ENCODE assay signal across 8 cellular contexts in the genomic region with DNA sequence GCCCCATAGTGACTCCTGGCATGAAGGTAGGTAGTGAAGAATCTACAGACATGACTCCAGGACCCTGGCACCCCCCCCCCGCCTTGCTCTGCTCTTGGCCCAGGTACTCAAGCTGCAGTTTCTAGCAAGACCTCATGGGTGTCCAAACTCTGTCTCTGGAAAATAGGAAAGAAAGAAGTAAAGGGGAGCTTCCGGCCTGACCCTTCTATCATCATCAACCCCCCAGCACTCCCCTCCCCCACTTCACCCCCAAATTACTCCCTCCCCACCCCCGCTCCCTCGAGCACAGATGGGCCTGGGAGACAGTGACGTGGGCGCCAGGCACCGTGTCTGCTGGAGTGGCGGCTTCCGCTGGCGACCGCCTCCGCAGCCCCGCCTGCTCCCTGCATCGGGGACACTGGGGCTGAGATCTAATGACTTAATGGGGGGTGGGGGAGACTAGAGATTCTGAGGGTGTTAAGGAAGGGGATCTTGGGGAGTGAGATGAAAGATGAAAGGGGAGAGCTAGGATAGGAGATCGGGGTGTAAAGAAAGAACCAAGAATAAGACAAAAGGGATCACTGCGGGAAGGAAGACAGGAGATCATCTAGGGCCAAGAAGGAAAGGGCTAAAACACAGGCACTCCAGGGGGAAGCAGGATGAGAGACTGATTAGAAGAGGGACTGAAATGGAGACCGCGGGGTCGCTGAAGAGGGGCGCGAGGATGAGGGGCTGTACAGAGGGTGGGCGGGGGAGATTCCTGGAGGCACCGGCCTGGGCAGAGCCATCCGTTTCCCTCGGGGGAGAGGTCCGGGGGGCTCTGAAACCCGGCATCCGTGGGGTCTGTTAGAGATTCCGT. TPM values are rescaled to one million over a fixed set of nuclear protein-coding genes. Genes with fewer than 3 reads are reported as not detected.
DNase-seq lines count a peak whose midpoint lies in the region; ATAC-seq, FAIRE-seq and TF ChIP-seq lines count a peak whose summit lies in the region.

No MANE protein-coding gene starts in this region.

- FAIRE-seq in HepG2 (lab: Jason Lieb, UNC): no peak

- no peak for DNase-seq in SJSA1 (ENCODE audit: low read depth in 1 of 2, low spot score in 2 of 2)
- no peak for DNase-seq in cardiac fibroblast (ENCODE audit: low read depth in 2 of 2)
- DNase-seq in HepG2 (ENCODE audit: low spot score): no peak
- peak in 2 of 3 experiments; percentile 13 to 51 for DNase-seq in stimulated activated CD4-positive, alpha-beta T cell treated with anti-CD3 and anti-CD28 coated beads, TNF-alpha, amount 100 ng/mL, for 24 hours (ENCODE audit: low read depth in 3 of 3)
- DNase-seq in SKM-1 (lab: John Stamatoyannopoulos, UW; ENCODE audit: unreplicated experiment): no peak
- no peak for DNase-seq in COLO829 (ENCODE audit: low spot score)

- in situ Hi-C loops in HepG2 (cut with HindIII; ENCODE audit: extremely low pct_ligation_motif_present, low pct_unique_long_range_greater_than_20kb): loop anchor here (5.0 kb wide), 1 partner anchor 96 kb away; no protein-coding TSS in a partner anchor

- peak overlapping the region; percentile 81 for H3K4me2 ChIP-seq in HepG2 (ENCODE audit: low read depth, low read length)

- ATAC-seq in HepG2 (no peak), GM19463 (IDR thresholded peaks at IDR 0.05; ENCODE audit: unreplicated experiment) (no peak)

- H3K27me3 ChIP-seq in SJSA1 (replicated peaks) (no peaks in the 10 kb centered on the region), HepG2 (ENCODE audit: control insufficient read depth in 1 of 2, insufficient read depth in 2 of 2, low read length in 2 of 2) (no peaks in the 10 kb centered on the region; a peak in 2 of 5 replicates)

- TF ChIP-seq EP300 in HepG2 (IDR thresholded peaks at IDR 0.05; ENCODE audit: low read depth in 2 of 2, low read length in 2 of 2) (no peak), HepG2 (CRISPR knock-in tag; IDR thresholded peaks at IDR 0.05; ENCODE audit: borderline replicate concordance) (no peak)

- TF ChIP-seq CTCF in GM12873 (IDR thresholded peaks at IDR 0.05; ENCODE audit: insufficient read depth, low read depth, low read length, missing control alignments): peak; percentile 6
- TF ChIP-seq CTCF in cardiac fibroblast (IDR thresholded peaks at IDR 0.05; ENCODE audit: low read depth, low read length): no peak
- TF ChIP-seq CTCF in HepG2 (CRISPR knock-in tag; IDR thresholded peaks at IDR 0.05): no peak

- no TSS peak for BruUV-seq in HepG2 (replicated peaks; lab: Mats Ljungman, UMichigan)

- H3K36me3 ChIP-seq in SJSA1: no peaks in the 10 kb centered on the region; the same call in 1 of the 2 replicates
- no peaks in the 10 kb centered on the region for H3K36me3 ChIP-seq in HepG2 (replicated peaks in 1 of 2; ENCODE audit: control insufficient read depth in 1 of 2, insufficient read depth in 2 of 2, low read length in 2 of 2)

- 56% methylated on average over 29 of the region's 29 CpGs for WGBS in HepG2 (ENCODE audit: low lambda C conversion rate)

- no peak for TF ChIP-seq RAD21 in HepG2 (CRISPR knock-in tag; IDR thresholded peaks at IDR 0.05)

- CTCF ChIA-PET in HepG2 (lab: Yijun Ruan, JAX; ENCODE audit: low intra/inter-chr PET ratio, low total read pairs): no interaction called here

- intact Hi-C loops in HepG2 (cut with micrococcal nuclease; ENCODE audit: unreplicated experiment): no loop called here

- no peaks in the 10 kb centered on the region for H3K9me3 ChIP-seq in SJSA1 (replicated peaks)
- no peaks in the 10 kb centered on the region for H3K9me3 ChIP-seq in HepG2 (ENCODE audit: low read length)

- H3K4me3 ChIP-seq in SJSA1 (peak overlapping the region; percentile 73), cardiac fibroblast (replicated peaks in 1 of 2; ENCODE audit: low read depth in 2 of 2, low read length in 2 of 2) (peak overlapping the region; percentile 38 to 56), HepG2 (replicated peaks in 1 of 3; ENCODE audit: insufficient read depth in 1 of 3, low read depth in 2 of 3, low read length in 3 of 3) (peak overlapping the region; percentile 34 to 78 (median 45); a peak in 5 of 6 replicates)

- H2AFZ ChIP-seq in HepG2 (ENCODE audit: low read length): no peak overlapping the region

- peak overlapping the region; percentile 30; the same call in 1 of the 2 replicates for H3K9ac ChIP-seq in HepG2 (ENCODE audit: insufficient read depth, low read depth, low read length)

- no peaks in the 10 kb centered on the region for H4K20me1 ChIP-seq in HepG2 (ENCODE audit: insufficient read depth, low read length)

- H3K79me2 ChIP-seq in HepG2 (ENCODE audit: insufficient read depth, low read length): no peaks in the 10 kb centered on the region

- POLR2A ChIA-PET in HepG2 (lab: Yijun Ruan, JAX): no interaction called here

- peaks cover 11% of the 10 kb centered on the region for H3K4me1 ChIP-seq in SJSA1 (replicated peaks)
- H3K4me1 ChIP-seq in HepG2 (ENCODE audit: insufficient read depth, low read length): peaks cover 10% of the 10 kb centered on the region; the same call in 1 of the 2 replicates

- H3K27ac ChIP-seq in SJSA1 (peak overlapping the region; percentile 21; the same call in 1 of the 2 replicates), HepG2 (ENCODE audit: extremely low read length, insufficient read depth, low read length) (no peak overlapping the region)

- TF ChIP-seq POLR2A in HepG2 (IDR thresholded peaks at IDR 0.05; ENCODE audit: insufficient read depth in 1 of 2, low read depth in 2 of 2, low read length in 2 of 2): no peak

TF ChIP-seq in HepG2, 621 proteins besides CTCF, POLR2A, EP300 and RAD21:
- TF ChIP-seq TCF12 (IDR thresholded peaks at IDR 0.05) (no peak), TCF12 (CRISPR knock-in tag; IDR thresholded peaks at IDR 0.05) (no peak), NR3C1 (CRISPR knock-in tag; IDR thresholded peaks at IDR 0.05) (no peak), PCBP2 (optimal IDR thresholded peaks at IDR 0.05; ENCODE audit: low read depth, low read length, poor library complexity, severe bottlenecking) (peak; percentile 22), ZFYVE20 (CRISPR knock-in tag; IDR thresholded peaks at IDR 0.05; ENCODE audit: borderline replicate concordance, low read depth) (no peak), KLF12 (CRISPR knock-in tag; IDR thresholded peaks at IDR 0.05; ENCODE audit: borderline replicate concordance) (no peak), ZMAT3 (CRISPR knock-in tag; conservative IDR thresholded peaks at IDR 0.05) (no peak), BRCA1 (CRISPR knock-in tag; IDR thresholded peaks at IDR 0.05) (no peak)

RNA-seq across cellular contexts. Expression of a gene that starts 1.1 kb away (rescaled TPM):
- total RNA-seq in SJSA1 (2014; rRNA removed; shearing (Covaris generic)): 2.8 and 6.3 TPM in 2 replicates
- total RNA-seq in HepG2 (2016; rRNA removed; fragmentation: Illumina TruSeq; extraction: Trizol): 0.69 and 0.90 TPM in 2 replicates
- total RNA-seq in HepG2 (2016; cell fraction: cytosol; rRNA removed; fragmentation: Illumina TruSeq; extraction: Trizol; ENCODE audit: low read depth): 0.20 and 0.26 TPM in 2 replicates
- 0.65 and 0.94 TPM in 2 replicates for total RNA-seq in HepG2 (2016; cell fraction: insoluble cytoplasmic fraction; rRNA removed; fragmentation: Illumina TruSeq; extraction: Trizol)
- total RNA-seq in HepG2 (2016; cell fraction: membrane; rRNA removed; fragmentation: Illumina TruSeq; extraction: Trizol): 0.68 and 0.96 TPM in 2 replicates
- 0.37 and 0.88 TPM in 2 replicates for total RNA-seq in HepG2 (2016; cell fraction: nucleus; rRNA removed; fragmentation: Illumina TruSeq; extraction: Trizol)
- polyA plus RNA-seq in HepG2 (2011; rRNA removed): 0.40 and 0.54 TPM in 2 replicates
- 0.50 and 0.63 TPM in 2 replicates for polyA plus RNA-seq in HepG2 (2011; cell fraction: cytosol; rRNA removed)
- 0.39 and 0.48 TPM in 2 replicates for polyA plus RNA-seq in HepG2 (2011; cell fraction: nucleus; rRNA removed)
- polyA plus RNA-seq in HepG2 (2012): 1.2 and 1.3 TPM in 2 replicates
- 0.54 and 0.57 TPM in 2 replicates for polyA plus RNA-seq in HepG2 (2016; cell fraction: cytosol; fragmentation: Illumina TruSeq; extraction: Trizol; ENCODE audit: low read depth)
- 1.7 and 1.9 TPM in 2 replicates for polyA plus RNA-seq in HepG2 (2016; cell fraction: insoluble cytoplasmic fraction; fragmentation: Illumina TruSeq; extraction: Trizol; ENCODE audit: low read depth)
- 0.74 and 1.1 TPM in 2 replicates for polyA plus RNA-seq in HepG2 (2016; cell fraction: membrane; fragmentation: Illumina TruSeq; extraction: Trizol; ENCODE audit: low read depth)
- polyA plus RNA-seq in HepG2 (2016; cell fraction: nucleus; fragmentation: Illumina TruSeq; extraction: Trizol; ENCODE audit: insufficient read depth, low read depth): 1.3 and 1.4 TPM in 2 replicates
- polyA minus RNA-seq in HepG2 (2011; rRNA and poly(A)+ RNA removed; ENCODE audit: low replicate concordance): 0.22 and 2.4 TPM in 2 replicates
- polyA minus RNA-seq in HepG2 (2011; cell fraction: cytosol; rRNA and poly(A)+ RNA removed): not detected in 2 replicates
- 0.25 and 0.52 TPM in 2 replicates for polyA minus RNA-seq in HepG2 (2011; cell fraction: nucleus; rRNA and poly(A)+ RNA removed)

RNA-seq across cellular contexts. Expression of a gene that starts 30.4 kb away (rescaled TPM):
- total RNA-seq in SJSA1 (2014; rRNA removed; shearing (Covaris generic)): not detected in 2 replicates
- total RNA-seq in HepG2 (2016; rRNA removed; fragmentation: Illumina TruSeq; extraction: Trizol): not detected in 2 replicates
- total RNA-seq in HepG2 (2016; cell fraction: cytosol; rRNA removed; fragmentation: Illumina TruSeq; extraction: Trizol; ENCODE audit: low read depth): not detected in 2 replicates
- not detected in 2 replicates for total RNA-seq in HepG2 (2016; cell fraction: insoluble cytoplasmic fraction; rRNA removed; fragmentation: Illumina TruSeq; extraction: Trizol)
- not detected in 2 replicates for total RNA-seq in HepG2 (2016; cell fraction: membrane; rRNA removed; fragmentation: Illumina TruSeq; extraction: Trizol)
- total RNA-seq in HepG2 (2016; cell fraction: nucleus; rRNA removed; fragmentation: Illumina TruSeq; extraction: Trizol): not detected in 2 replicates
- polyA plus RNA-seq in HepG2 (2011; rRNA removed): 0.05 TPM in 1 of 2 replicates, not detected in the other
- polyA plus RNA-seq in HepG2 (2011; cell fraction: cytosol; rRNA removed): not detected in 2 replicates
- not detected in 2 replicates for polyA plus RNA-seq in HepG2 (2011; cell fraction: nucleus; rRNA removed)
- not detected in 2 replicates for polyA plus RNA-seq in HepG2 (2012)
- polyA plus RNA-seq in HepG2 (2016; cell fraction: cytosol; fragmentation: Illumina TruSeq; extraction: Trizol; ENCODE audit: low read depth): not detected in 2 replicates
- polyA plus RNA-seq in HepG2 (2016; cell fraction: insoluble cytoplasmic fraction; fragmentation: Illumina TruSeq; extraction: Trizol; ENCODE audit: low read depth): not detected in 2 replicates
- polyA plus RNA-seq in HepG2 (2016; cell fraction: membrane; fragmentation: Illumina TruSeq; extraction: Trizol; ENCODE audit: low read depth): not detected in 2 replicates
- polyA plus RNA-seq in HepG2 (2016; cell fraction: nucleus; fragmentation: Illumina TruSeq; extraction: Trizol; ENCODE audit: insufficient read depth, low read depth): not detected in 2 replicates
- 0.10 TPM in 1 of 2 replicates, not detected in the other for polyA minus RNA-seq in HepG2 (2011; rRNA and poly(A)+ RNA removed; ENCODE audit: low replicate concordance)
- not detected in 2 replicates for polyA minus RNA-seq in HepG2 (2011; cell fraction: cytosol; rRNA and poly(A)+ RNA removed)
- not detected in 2 replicates for polyA minus RNA-seq in HepG2 (2011; cell fraction: nucleus; rRNA and poly(A)+ RNA removed)

Comparison
In these comparisons a context has a peak if more than half of its experiments do, and no peak if none do; other contexts are left out.
1. DNase-seq: peak in stimulated activated CD4-positive, alpha-beta T cell treated with anti-CD3 and anti-CD28 coated beads, TNF-alpha, amount 100 ng/mL, for 24 hours (2 of 3); none in SJSA1 (0 of 2), cardiac fibroblast (0 of 2), HepG2 (single experiment), SKM-1 (single experiment) and COLO829 (single experiment).
2. Peak in every context shown above with its lines, with median percentiles within 50 percentile points of each other: H3K4me3 ChIP-seq.